18 cellular contexts compared by ENCODE assay signal in genomic region chr14:99391671-99392070, GRCh38.
DNase-seq lines count a peak whose midpoint lies in the region; ATAC-seq and TF ChIP-seq lines count a peak whose summit lies in the region.
"Had no signal": no experiment of that assay in that cellular context is flagged by ENCODE, and none has a peak within 500 bp of the region (broad histone marks: within the 10 kb centered on the region; RNA-seq: fewer than 3 reads in every experiment).

No MANE protein-coding gene starts in this region.

- no peaks in the 10 kb centered on the region for H3K79me2 ChIP-seq in H9 (ENCODE audit: insufficient read depth, low read length)

- H4K91ac ChIP-seq in H9 (ENCODE audit: insufficient read length, low read depth, low read length) = no peak overlapping the region

- no peak overlapping the region for H4K5ac ChIP-seq in H9 (ENCODE audit: insufficient read length, low read depth, low read length)

- no peak overlapping the region for H3K23ac ChIP-seq in H9 (ENCODE audit: insufficient read length, low read depth, low read length)

- H3K36me3 Mint-ChIP-seq in H9 (ENCODE audit: insufficient read depth in 1 of 3, low read depth in 3 of 3) = peaks cover 0 to 10% (median 4%) of the 10 kb centered on the region in 3 experiments; a peak in 4 of 7 replicates
- H3K36me3 Mint-ChIP-seq in effector memory CD8-positive, alpha-beta T cell (ENCODE audit: insufficient read depth) = no peaks in the 10 kb centered on the region

- H3K4ac ChIP-seq in H9 (ENCODE audit: low read depth, low read length) = no peak overlapping the region

- H2BK15ac ChIP-seq in H9 (ENCODE audit: low read depth, low read length) = no peak overlapping the region

- no peak overlapping the region for H2BK20ac ChIP-seq in H9 (ENCODE audit: low read depth, low read length, poor library complexity, severe bottlenecking)

- no peak overlapping the region for H4K8ac ChIP-seq in H9 (replicated peaks; ENCODE audit: insufficient read length, low read depth, low read length)

- no peak overlapping the region for H3K4me3 Mint-ChIP-seq in H9
- no peak overlapping the region for H3K4me3 Mint-ChIP-seq in effector memory CD8-positive, alpha-beta T cell
- H3K4me3 Mint-ChIP-seq: activated CD4-positive, alpha-beta T cell treated with anti-CD3 and anti-CD28 coated beads, Interleukin-2, amount 10 ng/mL, durations not matched to agents 7 days and 5 days; activated T-helper 17 cell treated with anti-CD3 and anti-CD28 coated beads, Interleukin-2, amount 50 U/mL, for 72 hours; dendritic cell treated with granulocyte-macrophage colony-stimulating factor and Interleukin-4, amounts not matched to agents 40 ng/mL and 50 ng/mL, for 4 days had no signal

- no peaks in the 10 kb centered on the region for H4K20me1 ChIP-seq in H9 (ENCODE audit: control insufficient read depth, insufficient read depth, insufficient read length)

- H3K18ac ChIP-seq in H9 (ENCODE audit: insufficient read length, low read depth, low read length) = no peak overlapping the region

- H3K27me3 Mint-ChIP-seq in H9 (ENCODE audit: low read depth) = no peaks in the 10 kb centered on the region; the same call in 1 of the 2 replicates
- H3K27me3 Mint-ChIP-seq in effector memory CD8-positive, alpha-beta T cell = peaks cover 0 to 2% of the 10 kb centered on the region in 2 donors
- H3K27me3 Mint-ChIP-seq: activated CD4-positive, alpha-beta T cell treated with anti-CD3 and anti-CD28 coated beads, Interleukin-2, amount 10 ng/mL, durations not matched to agents 7 days and 5 days; activated T-helper 17 cell treated with anti-CD3 and anti-CD28 coated beads, Interleukin-2, amount 50 U/mL, for 72 hours had no signal

- H2AFZ ChIP-seq in H9 (ENCODE audit: low read length) = no peak overlapping the region
- H2AFZ ChIP-seq: PC-9 had no signal

- no peaks in the 10 kb centered on the region for H3K79me1 ChIP-seq in H9 (ENCODE audit: insufficient read depth, low read depth, low read length, poor library complexity, severe bottlenecking)

- WGBS in H9 (ENCODE audit: extremely low coverage, insufficient read length, low lambda C conversion rate) = no CpG with 5 or more reads among the region's 13 CpGs

- peaks cover 3% of the 10 kb centered on the region; the same call in 1 of the 2 replicates for H3K4me1 ChIP-seq in H9 (ENCODE audit: insufficient read depth, low read length)

- H3K4me2 ChIP-seq in H9 (ENCODE audit: insufficient read depth, insufficient read length, low read length) = no peak overlapping the region
- H3K4me2 ChIP-seq: PC-9 had no signal

- TF ChIP-seq CTCF in H9 (conservative IDR thresholded peaks at IDR 0.05) = no peak

- H3K9ac ChIP-seq in H9 (ENCODE audit: extremely low read depth, insufficient read length, low read length) = no peak overlapping the region

- H2BK5ac ChIP-seq in H9 (ENCODE audit: insufficient read length, low read length) = no peak overlapping the region

- no peaks in the 10 kb centered on the region for H3K9me3 Mint-ChIP-seq in H9
- H3K9me3 Mint-ChIP-seq in effector memory CD8-positive, alpha-beta T cell = no peaks in the 10 kb centered on the region
- H3K9me3 Mint-ChIP-seq: activated CD4-positive, alpha-beta T cell treated with anti-CD3 and anti-CD28 coated beads, Interleukin-2, amount 10 ng/mL, durations not matched to agents 7 days and 5 days; activated T-helper 17 cell treated with anti-CD3 and anti-CD28 coated beads, Interleukin-2, amount 50 U/mL, for 72 hours had no signal

- no peak overlapping the region for H2BK12ac ChIP-seq in H9 (ENCODE audit: insufficient read length, low read depth, low read length)

- no peaks in the 10 kb centered on the region for H3K27me3 ChIP-seq in H9 (ENCODE audit: insufficient read depth, low read length)
- H3K27me3 ChIP-seq: thyroid gland had no signal

- H3K14ac ChIP-seq in H9 (ENCODE audit: insufficient read depth, low read length) = no peak overlapping the region

- DNase-seq in DMS79 treated with DMSO at 0.1 percent for 48 hours (lab: John Stamatoyannopoulos, UW) = peak; percentile 52
- DNase-seq in H9 = no peak
- peak; percentile 69 for DNase-seq in dermis blood vessel endothelial cell
- peak; percentile 7 to 50 for DNase-seq in lung microvascular endothelial cell (ENCODE audit: low read depth in 2 of 2)
- DNase-seq in NCI-H446 (lab: John Stamatoyannopoulos, UW) = no peak
- no peak for DNase-seq in effector memory CD8-positive, alpha-beta T cell
- DNase-seq: activated CD4-positive, alpha-beta T cell treated with anti-CD3 and anti-CD28 coated beads, Interleukin-2, amount 10 ng/mL, durations not matched to agents 7 days and 5 days; left colon; PC-9; SIG-M5; stimulated activated naive CD8-positive, alpha-beta T cell treated with anti-CD3 and anti-CD28 coated beads, Interleukin-15, Interleukin-2, amounts not matched to agents 100 U/mL and 50 U/mL, for 24 hours; T-helper 1 cell; thyroid gland had no signal

- peaks cover 19 to 27% of the 10 kb centered on the region in 2 experiments for H3K4me1 Mint-ChIP-seq in H9
- peaks cover 13 to 27% of the 10 kb centered on the region in 2 donors for H3K4me1 Mint-ChIP-seq in effector memory CD8-positive, alpha-beta T cell (ENCODE audit: low read depth in 2 of 2)

- no peak for ATAC-seq in effector memory CD8-positive, alpha-beta T cell (replicated peaks)
- ATAC-seq in GM18861 (IDR thresholded peaks at IDR 0.05; ENCODE audit: unreplicated experiment) = no peak
- ATAC-seq: activated T-helper 17 cell treated with anti-CD3 and anti-CD28 coated beads, Interleukin-2, amount 50 U/mL, for 72 hours; left colon; stimulated activated naive CD8-positive, alpha-beta T cell treated with anti-CD3 and anti-CD28 coated beads, Interleukin-15, Interleukin-2, amounts not matched to agents 100 U/mL and 50 U/mL, for 24 hours had no signal

- H3K23me2 ChIP-seq in H9 (ENCODE audit: insufficient read length, low read depth, low read length, poor library complexity, severe bottlenecking) = no peaks in the 10 kb centered on the region

- no peaks in the 10 kb centered on the region for H3K9me3 ChIP-seq in H9 (ENCODE audit: control insufficient read depth, low read depth, low read length)
- H3K9me3 ChIP-seq: thyroid gland had no signal

- no peak overlapping the region for H3K27ac ChIP-seq in H9 (ENCODE audit: insufficient read length, low read depth, low read length)
- H3K27ac ChIP-seq: epithelial cell of prostate, PC-9, thyroid gland had no signal

- no peak overlapping the region for H3K56ac ChIP-seq in H9 (ENCODE audit: insufficient read length, low read depth, low read length)

- no peak overlapping the region for H2BK120ac ChIP-seq in H9 (ENCODE audit: low read depth, low read length, poor library complexity, severe bottlenecking)

- H3K27ac Mint-ChIP-seq in H9 = peak overlapping the region in 2 of 3 experiments; percentile 28 to 44; a peak in 3 of 7 replicates
- H3K27ac Mint-ChIP-seq in effector memory CD8-positive, alpha-beta T cell = no peak overlapping the region
- H3K27ac Mint-ChIP-seq: activated CD4-positive, alpha-beta T cell treated with anti-CD3 and anti-CD28 coated beads, Interleukin-2, amount 10 ng/mL, durations not matched to agents 7 days and 5 days; activated T-helper 17 cell treated with anti-CD3 and anti-CD28 coated beads, Interleukin-2, amount 50 U/mL, for 72 hours; dendritic cell treated with granulocyte-macrophage colony-stimulating factor and Interleukin-4, amounts not matched to agents 40 ng/mL and 50 ng/mL, for 4 days; progenitor cell of endocrine pancreas had no signal

- H3T11ph ChIP-seq in H9 (ENCODE audit: low read length) = no peak overlapping the region

- no peak overlapping the region for H2AK5ac ChIP-seq in H9 (ENCODE audit: insufficient read length, low read length)

Comparison
In these comparisons a context has a peak if more than half of its experiments do, and no peak if none do; other contexts are left out.
1. DNase-seq: peak in DMS79 treated with DMSO at 0.1 percent for 48 hours (single experiment), dermis blood vessel endothelial cell (single experiment) and lung microvascular endothelial cell (2 of 2); none in H9 (single experiment), NCI-H446 (0 of 2) and effector memory CD8-positive, alpha-beta T cell (0 of 3).
2. H3K27ac Mint-ChIP-seq: peak in H9 (2 of 3); none in effector memory CD8-positive, alpha-beta T cell (0 of 2).